ENCODE assay signal across 8 cellular contexts in genomic region chr15:38474155-38474757, GRCh38. TPM values are rescaled to one million over a fixed set of nuclear protein-coding genes. Genes with fewer than 3 reads are reported as not detected.
DNase-seq lines count a peak whose midpoint lies in the region; ATAC-seq, FAIRE-seq and TF ChIP-seq lines count a peak whose summit lies in the region.

No MANE protein-coding gene starts in this region.

- no peaks in the 10 kb centered on the region for H3K9me3 Mint-ChIP-seq in stimulated activated effector memory CD8-positive, alpha-beta T cell treated with anti-CD3 and anti-CD28 coated beads, Interleukin-12 subunit alpha, Interleukin-12 subunit beta, amount 100 ng/mL, for 72 hours

- no peak overlapping the region for H3K4me3 Mint-ChIP-seq in stimulated activated effector memory CD8-positive, alpha-beta T cell treated with anti-CD3 and anti-CD28 coated beads, Interleukin-12 subunit alpha, Interleukin-12 subunit beta, amount 100 ng/mL, for 72 hours

- in situ Hi-C loops in GM12878 (cut with MboI), result no loop called here

- no peak overlapping the region for H3K27ac ChIP-seq in GM12878 (ENCODE audit: control insufficient read depth, insufficient read depth)

- peak; percentile 67 to 92 (median 74); a peak in 5 of 6 replicates for TF ChIP-seq CTCF in GM12878 (IDR thresholded peaks at IDR 0.05 in 2 of 3, conservative IDR thresholded peaks at IDR 0.05 in 1 of 3; ENCODE audit: control insufficient read depth in 2 of 3, extremely low read depth in 1 of 3, insufficient read depth in 1 of 3, low read depth in 3 of 3, low read length in 3 of 3)

- H3K4me1 ChIP-seq in GM12878 (ENCODE audit: control insufficient read depth, insufficient read depth, low read length), result no peaks in the 10 kb centered on the region

- H4K20me1 ChIP-seq in GM12878 (ENCODE audit: control insufficient read depth, insufficient read depth), result no peaks in the 10 kb centered on the region

- no TSS peak for BruUV-seq in GM12878 (replicated peaks; lab: Mats Ljungman, UMichigan)

- no peak for TF ChIP-seq EP300 in GM12878 (IDR thresholded peaks at IDR 0.05; ENCODE audit: borderline replicate concordance in 1 of 2, control insufficient read depth in 1 of 2, low read depth in 2 of 2, low read length in 2 of 2)

- H3K9ac ChIP-seq in GM12878 (ENCODE audit: control insufficient read depth, insufficient read depth, low read length), result no peak overlapping the region

- RAD21 ChIA-PET in GM12878 (lab: Charles Lee; ENCODE audit: unreplicated experiment), result interaction anchor here (0.5 to 7.2 kb wide), 6 partner anchors 20 to 229 kb away, joined by 3 to 148 read pairs (median 9); partner anchors contain the start of gene FAM98B

- H3K4me1 Mint-ChIP-seq in stimulated activated effector memory CD8-positive, alpha-beta T cell treated with anti-CD3 and anti-CD28 coated beads, Interleukin-12 subunit alpha, Interleukin-12 subunit beta, amount 100 ng/mL, for 72 hours, result peaks cover 9% of the 10 kb centered on the region

- H2AFZ ChIP-seq in GM12878 (ENCODE audit: control insufficient read depth, low read depth, low read length), result no peak overlapping the region

- no peak for TF ChIP-seq POLR2A in GM12878 (IDR thresholded peaks at IDR 0.05; ENCODE audit: low read depth, low read length)

- no peaks in the 10 kb centered on the region for H3K27me3 ChIP-seq in GM12878 (replicated peaks in 1 of 2; ENCODE audit: control insufficient read depth in 2 of 2, insufficient read depth in 2 of 2, low read length in 1 of 2)

- intact Hi-C loops in GM12878 (cut with micrococcal nuclease; ENCODE audit: unreplicated experiment), result loop anchor here (1.0 to 5.0 kb wide), 5 partner anchors 33 to 225 kb away; partner anchors contain the start of gene RASGRP1

- no peaks in the 10 kb centered on the region for H3K9me3 ChIP-seq in GM12878 (replicated peaks; ENCODE audit: control insufficient read depth, insufficient read depth, low read length)

- WGBS in GM12878 (ENCODE audit: insufficient coverage, insufficient replicate concordance, low lambda C conversion rate, missing lambda C conversion rate), result 32% methylated on average over 4 of the region's 4 CpGs

- peak; percentile 94 for ATAC-seq in GM21381 (IDR thresholded peaks at IDR 0.05; ENCODE audit: unreplicated experiment)
- ATAC-seq in HG03521 (IDR thresholded peaks at IDR 0.05; ENCODE audit: unreplicated experiment), result peak; percentile 80
- ATAC-seq in GM12878, result peak; percentile 99
- peak; percentile 94 for ATAC-seq in stimulated activated effector memory CD8-positive, alpha-beta T cell treated with anti-CD3 and anti-CD28 coated beads, Interleukin-12 subunit alpha, Interleukin-12 subunit beta, amount 100 ng/mL, for 72 hours

- SMC1A ChIA-PET in GM12878 (lab: Charles Lee; ENCODE audit: uncharacterized antibody, unreplicated experiment), result interaction anchor here (0.9 to 7.2 kb wide), 17 partner anchors 11 to 478 kb away, joined by 3 to 138 read pairs (median 5); partner anchors contain the start of gene FAM98B

- H3K27ac Mint-ChIP-seq in stimulated activated effector memory CD8-positive, alpha-beta T cell treated with anti-CD3 and anti-CD28 coated beads, Interleukin-12 subunit alpha, Interleukin-12 subunit beta, amount 100 ng/mL, for 72 hours, result peak overlapping the region; percentile 15

- H3K4me3 ChIP-seq in GM12878, result no peak overlapping the region

- H3K36me3 Mint-ChIP-seq in stimulated activated effector memory CD8-positive, alpha-beta T cell treated with anti-CD3 and anti-CD28 coated beads, Interleukin-12 subunit alpha, Interleukin-12 subunit beta, amount 100 ng/mL, for 72 hours, result peaks cover 78% of the 10 kb centered on the region

- peak; percentile 84 for TF ChIP-seq RAD21 in GM12878 (IDR thresholded peaks at IDR 0.05; ENCODE audit: insufficient read depth, low read depth, low read length)

- CTCF ChIA-PET in GM12878 (lab: Yijun Ruan, JAX), result interaction anchor here (0.7 to 7.2 kb wide), 22 partner anchors 10 to 233 kb away, joined by 3 to 219 read pairs (median 4); partner anchors contain the start of genes FAM98B and RASGRP1

- H3K4me2 ChIP-seq in GM12878 (ENCODE audit: control insufficient read depth, insufficient read depth), result no peak overlapping the region

- peak; percentile 12 for DNase-seq in activated CD8-positive, alpha-beta memory T cell treated with anti-CD3 and anti-CD28 coated beads, Interleukin-2, amount 50 U/mL, for 1 hour (ENCODE audit: extremely low read depth)
- no peak for DNase-seq in activated CD8-positive, alpha-beta memory T cell treated with anti-CD3 and anti-CD28 coated beads, Interleukin-2, amount 50 U/mL, for 48 hours
- peak; percentile 62 for DNase-seq in NOMO-1 treated with DMSO at 0.1 percent for 48 hours (lab: John Stamatoyannopoulos, UW; ENCODE audit: unreplicated experiment)
- DNase-seq in GM12878 (ENCODE audit: low read depth, low spot score), result peak; percentile 33
- DNase-seq in iPS DF 4.7 (ENCODE audit: extremely low read depth, low spot score), result peak; percentile 14
- DNase-seq in stimulated activated effector memory CD8-positive, alpha-beta T cell treated with anti-CD3 and anti-CD28 coated beads, Interleukin-12 subunit alpha, Interleukin-12 subunit beta, amount 100 ng/mL, for 72 hours (ENCODE audit: low spot score in 2 of 2), result no peak

- H3K36me3 ChIP-seq in GM12878 (ENCODE audit: control insufficient read depth in 2 of 2, insufficient read depth in 2 of 2, low read length in 1 of 2), result peaks cover 3 to 13% of the 10 kb centered on the region in 2 experiments; a peak in 3 of 4 replicates

- H3K79me2 ChIP-seq in GM12878 (ENCODE audit: control insufficient read depth, insufficient read depth, low read length), result no peaks in the 10 kb centered on the region

- POLR2A ChIA-PET in GM12878 (lab: Charles Lee), result interaction anchor here (2.2 kb wide), 1 partner anchor 216 kb away, joined by 6 read pairs; no protein-coding TSS in a partner anchor

- peak; percentile 97 for FAIRE-seq in GM12878 (lab: Jason Lieb, UNC)

TF ChIP-seq in GM12878, 131 proteins besides CTCF, POLR2A, EP300 and RAD21 (continues in another document):
- peak; percentile 26 for TF ChIP-seq ATF7 (IDR thresholded peaks at IDR 0.05; ENCODE audit: low read depth)
- no peak for TF ChIP-seq NFXL1 (IDR thresholded peaks at IDR 0.05; ENCODE audit: borderline replicate concordance)
- 0 out of 2 replicates have a peak, but pooled peaks have one; percentile 34 for TF ChIP-seq NBN (IDR thresholded peaks at IDR 0.05)
- TF ChIP-seq E4F1 (IDR thresholded peaks at IDR 0.05; ENCODE audit: borderline replicate concordance, partially characterized antibody), result no peak
- 0 out of 2 replicates have a peak, but pooled peaks have one; percentile 24 for TF ChIP-seq PKNOX1 (IDR thresholded peaks at IDR 0.05)
- TF ChIP-seq TCF3 (IDR thresholded peaks at IDR 0.05; ENCODE audit: borderline replicate concordance, insufficient read depth, low read depth, low read length), result no peak

RNA-seq across cellular contexts. Expression of gene FAM98B, which starts 20.3 kb away (rescaled TPM):
- total RNA-seq in GM12878 (2013; cell fraction: nucleolus; rRNA removed), result 80.5 and 81.9 TPM in 2 replicates
- total RNA-seq in GM12878 (2014; rRNA removed), result 7.1 and 13.4 TPM in 2 replicates
- 6.6 and 7.6 TPM in 2 replicates for total RNA-seq in GM12878 (2014; rRNA removed; fragmentation: Illumina TruSeq; extraction: Trizol)
- total RNA-seq in GM12878 (2021), result 28.5 and 30.0 TPM in 2 replicates
- 19.7 TPM for polyA plus RNA-seq in GM12878 (2011; ENCODE audit: low read depth)
- 22.8 and 45.7 TPM in 2 replicates for polyA plus RNA-seq in GM12878 (2011; rRNA removed)
- polyA plus RNA-seq in GM12878 (2011; cell fraction: cytosol; rRNA removed), result 3.8 and 6.1 TPM in 2 replicates
- 3.7 and 4.7 TPM in 2 replicates for polyA plus RNA-seq in GM12878 (2011; cell fraction: nucleus; rRNA removed)
- polyA plus RNA-seq in GM12878 (2012), result 17.4 and 17.7 TPM in 2 replicates
- 36.7 and 46.1 TPM in 2 replicates for polyA plus RNA-seq in GM12878 (2014; fragmentation: Illumina TruSeq; extraction: Trizol)
- polyA plus RNA-seq in GM12878 (2014; fragmentation: Nextera tagmentation; extraction: Ambion mirVana), result 1 to 10 TPM; 4.2 to 8.4 TPM
- 15.8 and 17.3 TPM in 2 replicates for polyA plus RNA-seq in GM12878 (2014; rRNA removed)
- polyA plus RNA-seq in GM12878 (2016; fragmentation: Nextera tagmentation; extraction: Ambion mirVana), result 1 to 10 TPM; 1.3 to 2.2 TPM
- 6.6 and 9.7 TPM in 2 replicates for polyA minus RNA-seq in GM12878 (2011; rRNA and poly(A)+ RNA removed)
- 2.9 and 3.8 TPM in 2 replicates for polyA minus RNA-seq in GM12878 (2011; cell fraction: cytosol; rRNA and poly(A)+ RNA removed)
- polyA minus RNA-seq in GM12878 (2011; cell fraction: nucleus; rRNA and poly(A)+ RNA removed), result 12.0 and 18.3 TPM in 2 replicates

Comparison
In these comparisons a context has a peak if more than half of its experiments do, and no peak if none do; other contexts are left out.
1. DNase-seq: peak in activated CD8-positive, alpha-beta memory T cell treated with anti-CD3 and anti-CD28 coated beads, Interleukin-2, amount 50 U/mL, for 1 hour (single experiment), NOMO-1 treated with DMSO at 0.1 percent for 48 hours (single experiment), GM12878 (single experiment) and iPS DF 4.7 (single experiment); none in activated CD8-positive, alpha-beta memory T cell treated with anti-CD3 and anti-CD28 coated beads, Interleukin-2, amount 50 U/mL, for 48 hours (single experiment) and stimulated activated effector memory CD8-positive, alpha-beta T cell treated with anti-CD3 and anti-CD28 coated beads, Interleukin-12 subunit alpha, Interleukin-12 subunit beta, amount 100 ng/mL, for 72 hours (0 of 2).
2. Peak in every context shown above with its lines, with median percentiles within 50 percentile points of each other: ATAC-seq.